In genomic region chr19:49339364-49340068, GRCh38 we compare ENCODE assay signal across 1 cellular context.
A peak's percentile ranks its signal among the peaks of the same experiment; 100 is the strongest.
TF ChIP-seq lines count a peak whose summit lies in the region.

No MANE protein-coding gene starts in this region.

TF ChIP-seq in WTC11, 78 proteins besides CTCF, POLR2A, EP300 and RAD21 (continued from another document and continues in another):
- TF ChIP-seq FOXP4 (CRISPR knock-in tag; IDR thresholded peaks at IDR 0.05) (peak; percentile 95), FOXK1 (CRISPR knock-in tag; IDR thresholded peaks at IDR 0.05) (peak; percentile 93), FOXP1 (CRISPR knock-in tag; IDR thresholded peaks at IDR 0.05; ENCODE audit: borderline replicate concordance) (peak; percentile 99), TEAD1 (CRISPR knock-in tag; IDR thresholded peaks at IDR 0.05) (peak; percentile 97), FOXJ3 (CRISPR knock-in tag; IDR thresholded peaks at IDR 0.05; ENCODE audit: borderline replicate concordance) (0 out of 2 replicates have a peak, but pooled peaks have one; percentile 56), ZNF423 (CRISPR knock-in tag; IDR thresholded peaks at IDR 0.05) (no peak), ESRRA (CRISPR knock-in tag; IDR thresholded peaks at IDR 0.05; ENCODE audit: borderline replicate concordance) (peak; percentile 91; the same call in 1 of the 2 replicates), HMGA2 (CRISPR knock-in tag; IDR thresholded peaks at IDR 0.05) (no peak), PRRX2 (CRISPR knock-in tag; IDR thresholded peaks at IDR 0.05) (no peak), MAX (CRISPR knock-in tag; IDR thresholded peaks at IDR 0.05) (peak; percentile 100), RELA (CRISPR knock-in tag; IDR thresholded peaks at IDR 0.05; ENCODE audit: borderline replicate concordance) (peak; percentile 97), ATF2 (CRISPR knock-in tag; IDR thresholded peaks at IDR 0.05; ENCODE audit: borderline replicate concordance, low read depth) (no peak), ZBTB43 (CRISPR knock-in tag; IDR thresholded peaks at IDR 0.05) (peak; percentile 91; the same call in 1 of the 2 replicates), ZNF263 (CRISPR knock-in tag; IDR thresholded peaks at IDR 0.05; ENCODE audit: low read depth) (no peak), ZSCAN18 (CRISPR knock-in tag; IDR thresholded peaks at IDR 0.05) (no peak), ATF1 (CRISPR knock-in tag; IDR thresholded peaks at IDR 0.05) (peak; percentile 90), ZNF281 (CRISPR knock-in tag; IDR thresholded peaks at IDR 0.05) (peak; percentile 97), CBFB (CRISPR knock-in tag; IDR thresholded peaks at IDR 0.05; ENCODE audit: low read depth) (no peak), GTF2I (CRISPR knock-in tag; conservative IDR thresholded peaks at IDR 0.05) (peak; percentile 37; the same call in 1 of the 2 replicates), TP53 (CRISPR knock-in tag; IDR thresholded peaks at IDR 0.05) (peak; percentile 96), ZNF671 (CRISPR knock-in tag; IDR thresholded peaks at IDR 0.05) (no peak), GABPB1 (CRISPR knock-in tag; IDR thresholded peaks at IDR 0.05) (no peak), E2F5 (CRISPR knock-in tag; IDR thresholded peaks at IDR 0.05) (peak; percentile 98), ZNF317 (CRISPR knock-in tag; IDR thresholded peaks at IDR 0.05; ENCODE audit: borderline replicate concordance, low read depth) (peak; percentile 79), CREB1 (CRISPR knock-in tag; IDR thresholded peaks at IDR 0.05) (peak; percentile 98), RORB (CRISPR knock-in tag; IDR thresholded peaks at IDR 0.05) (no peak), NR1H2 (CRISPR knock-in tag; IDR thresholded peaks at IDR 0.05) (peak; percentile 43; the same call in 1 of the 2 replicates), SP1 (CRISPR knock-in tag; conservative IDR thresholded peaks at IDR 0.05) (peak; percentile 89), ZNF416 (CRISPR knock-in tag; IDR thresholded peaks at IDR 0.05) (no peak; the same call in 1 of the 2 replicates), TCF7 (CRISPR knock-in tag; IDR thresholded peaks at IDR 0.05; ENCODE audit: low read depth) (peak; percentile 90; the same call in 1 of the 2 replicates), OVOL2 (CRISPR knock-in tag; IDR thresholded peaks at IDR 0.05; ENCODE audit: borderline replicate concordance) (no peak), ZNF396 (CRISPR knock-in tag; IDR thresholded peaks at IDR 0.05; ENCODE audit: borderline replicate concordance) (no peak), SMAD4 (CRISPR knock-in tag; IDR thresholded peaks at IDR 0.05) (peak; percentile 94), MYBL2 (CRISPR knock-in tag; IDR thresholded peaks at IDR 0.05) (peak; percentile 95), ZNF219 (CRISPR knock-in tag; IDR thresholded peaks at IDR 0.05; ENCODE audit: borderline replicate concordance) (no peak), SOX15 (CRISPR knock-in tag; IDR thresholded peaks at IDR 0.05) (no peak)
- TF ChIP-seq, protein P1, sequence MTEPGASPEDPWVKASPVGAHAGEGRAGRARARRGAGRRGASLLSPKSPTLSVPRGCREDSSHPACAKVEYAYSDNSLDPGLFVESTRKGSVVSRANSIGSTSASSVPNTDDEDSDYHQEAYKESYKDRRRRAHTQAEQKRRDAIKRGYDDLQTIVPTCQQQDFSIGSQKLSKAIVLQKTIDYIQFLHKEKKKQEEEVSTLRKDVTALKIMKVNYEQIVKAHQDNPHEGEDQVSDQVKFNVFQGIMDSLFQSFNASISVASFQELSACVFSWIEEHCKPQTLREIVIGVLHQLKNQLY (CRISPR knock-in tag; IDR thresholded peaks at IDR 0.05), result peak; percentile 89; the same call in 1 of the 2 replicates
- TF ChIP-seq, protein P2, sequence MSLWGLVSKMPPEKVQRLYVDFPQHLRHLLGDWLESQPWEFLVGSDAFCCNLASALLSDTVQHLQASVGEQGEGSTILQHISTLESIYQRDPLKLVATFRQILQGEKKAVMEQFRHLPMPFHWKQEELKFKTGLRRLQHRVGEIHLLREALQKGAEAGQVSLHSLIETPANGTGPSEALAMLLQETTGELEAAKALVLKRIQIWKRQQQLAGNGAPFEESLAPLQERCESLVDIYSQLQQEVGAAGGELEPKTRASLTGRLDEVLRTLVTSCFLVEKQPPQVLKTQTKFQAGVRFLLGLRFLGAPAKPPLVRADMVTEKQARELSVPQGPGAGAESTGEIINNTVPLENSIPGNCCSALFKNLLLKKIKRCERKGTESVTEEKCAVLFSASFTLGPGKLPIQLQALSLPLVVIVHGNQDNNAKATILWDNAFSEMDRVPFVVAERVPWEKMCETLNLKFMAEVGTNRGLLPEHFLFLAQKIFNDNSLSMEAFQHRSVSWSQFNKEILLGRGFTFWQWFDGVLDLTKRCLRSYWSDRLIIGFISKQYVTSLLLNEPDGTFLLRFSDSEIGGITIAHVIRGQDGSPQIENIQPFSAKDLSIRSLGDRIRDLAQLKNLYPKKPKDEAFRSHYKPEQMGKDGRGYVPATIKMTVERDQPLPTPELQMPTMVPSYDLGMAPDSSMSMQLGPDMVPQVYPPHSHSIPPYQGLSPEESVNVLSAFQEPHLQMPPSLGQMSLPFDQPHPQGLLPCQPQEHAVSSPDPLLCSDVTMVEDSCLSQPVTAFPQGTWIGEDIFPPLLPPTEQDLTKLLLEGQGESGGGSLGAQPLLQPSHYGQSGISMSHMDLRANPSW (CRISPR knock-in tag; conservative IDR thresholded peaks at IDR 0.05; ENCODE audit: low read depth), result no peak
- TF ChIP-seq, protein P3, sequence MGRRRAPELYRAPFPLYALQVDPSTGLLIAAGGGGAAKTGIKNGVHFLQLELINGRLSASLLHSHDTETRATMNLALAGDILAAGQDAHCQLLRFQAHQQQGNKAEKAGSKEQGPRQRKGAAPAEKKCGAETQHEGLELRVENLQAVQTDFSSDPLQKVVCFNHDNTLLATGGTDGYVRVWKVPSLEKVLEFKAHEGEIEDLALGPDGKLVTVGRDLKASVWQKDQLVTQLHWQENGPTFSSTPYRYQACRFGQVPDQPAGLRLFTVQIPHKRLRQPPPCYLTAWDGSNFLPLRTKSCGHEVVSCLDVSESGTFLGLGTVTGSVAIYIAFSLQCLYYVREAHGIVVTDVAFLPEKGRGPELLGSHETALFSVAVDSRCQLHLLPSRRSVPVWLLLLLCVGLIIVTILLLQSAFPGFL (CRISPR knock-in tag; IDR thresholded peaks at IDR 0.05; ENCODE audit: borderline replicate concordance), result no peak; the same call in 1 of the 2 replicates
- TF ChIP-seq, protein P4, sequence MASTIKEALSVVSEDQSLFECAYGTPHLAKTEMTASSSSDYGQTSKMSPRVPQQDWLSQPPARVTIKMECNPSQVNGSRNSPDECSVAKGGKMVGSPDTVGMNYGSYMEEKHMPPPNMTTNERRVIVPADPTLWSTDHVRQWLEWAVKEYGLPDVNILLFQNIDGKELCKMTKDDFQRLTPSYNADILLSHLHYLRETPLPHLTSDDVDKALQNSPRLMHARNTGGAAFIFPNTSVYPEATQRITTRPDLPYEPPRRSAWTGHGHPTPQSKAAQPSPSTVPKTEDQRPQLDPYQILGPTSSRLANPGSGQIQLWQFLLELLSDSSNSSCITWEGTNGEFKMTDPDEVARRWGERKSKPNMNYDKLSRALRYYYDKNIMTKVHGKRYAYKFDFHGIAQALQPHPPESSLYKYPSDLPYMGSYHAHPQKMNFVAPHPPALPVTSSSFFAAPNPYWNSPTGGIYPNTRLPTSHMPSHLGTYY (CRISPR knock-in tag; IDR thresholded peaks at IDR 0.05), result no peak
- TF ChIP-seq, protein P5, sequence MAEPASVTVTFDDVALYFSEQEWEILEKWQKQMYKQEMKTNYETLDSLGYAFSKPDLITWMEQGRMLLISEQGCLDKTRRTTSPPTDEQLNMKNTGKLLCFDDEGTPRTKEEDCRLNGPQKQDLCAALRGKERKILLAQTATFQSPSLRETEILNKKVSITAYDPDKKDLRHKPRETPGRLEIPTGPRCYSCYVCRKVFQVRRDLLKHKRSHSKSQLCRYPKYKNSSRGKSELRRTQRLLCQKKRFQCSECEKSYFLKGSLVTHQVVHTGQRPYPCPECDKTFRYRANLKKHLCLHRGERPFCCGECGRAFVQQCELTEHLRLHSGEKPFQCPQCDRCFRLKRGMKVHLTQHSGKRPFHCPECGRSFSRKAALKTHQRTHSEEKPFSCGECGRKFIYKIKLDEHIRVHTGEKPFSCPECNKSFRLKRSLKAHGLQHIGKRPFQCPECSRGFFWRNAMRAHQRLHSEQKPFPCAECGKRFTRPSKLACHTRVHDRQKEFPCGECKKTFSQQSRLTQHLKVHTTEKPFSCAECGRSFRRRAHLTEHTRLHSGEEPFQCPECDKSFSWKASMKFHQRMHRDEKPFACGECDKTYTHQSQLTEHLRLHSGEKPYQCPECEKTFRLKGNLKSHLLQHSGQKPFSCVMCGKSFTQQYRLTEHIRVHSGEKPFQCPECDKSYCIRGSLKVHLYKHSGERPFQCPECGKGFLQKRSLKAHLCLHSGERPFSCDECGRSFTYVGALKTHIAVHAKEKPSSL (CRISPR knock-in tag; conservative IDR thresholded peaks at IDR 0.05), result no peak
- TF ChIP-seq, protein P6, sequence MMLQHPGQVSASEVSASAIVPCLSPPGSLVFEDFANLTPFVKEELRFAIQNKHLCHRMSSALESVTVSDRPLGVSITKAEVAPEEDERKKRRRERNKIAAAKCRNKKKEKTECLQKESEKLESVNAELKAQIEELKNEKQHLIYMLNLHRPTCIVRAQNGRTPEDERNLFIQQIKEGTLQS (CRISPR knock-in tag; conservative IDR thresholded peaks at IDR 0.05), result 0 out of 2 replicates have a peak, but pooled peaks have one; percentile 7
